ENCODE assay signal across 19 cellular contexts in the genomic region with DNA sequence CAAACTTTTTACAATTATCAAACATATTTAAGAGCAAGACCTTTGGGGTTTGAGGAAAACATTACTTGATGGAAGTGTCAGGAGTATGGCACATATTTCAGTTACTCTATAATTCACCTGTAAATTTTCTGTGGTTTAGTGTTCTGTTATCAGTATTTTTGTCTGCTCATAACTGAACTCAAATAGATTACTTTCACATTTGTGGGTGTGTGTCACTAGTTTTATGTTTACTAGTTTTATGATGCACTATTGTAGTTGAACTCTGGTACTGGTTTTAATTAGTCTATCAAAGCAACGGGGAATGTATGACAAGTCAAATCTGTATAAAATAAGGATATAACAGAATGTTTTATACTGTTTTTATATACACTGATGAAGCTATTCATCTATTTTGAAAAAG. TPM values are rescaled to one million over a fixed set of nuclear protein-coding genes. Genes with fewer than 3 reads are reported as not detected.
DNase-seq lines count a peak whose midpoint lies in the region; ATAC-seq and TF ChIP-seq lines count a peak whose summit lies in the region.
"Had no signal": no experiment of that assay in that cellular context is flagged by ENCODE, and none has a peak within 500 bp of the region (broad histone marks: within the 10 kb centered on the region; RNA-seq: fewer than 3 reads in every experiment).

No MANE protein-coding gene starts in this region.

- H3K27ac Mint-ChIP-seq in activated T-cell treated with anti-CD3 and anti-CD28 coated beads, Interleukin-2, amount 50 U/mL, for 72 hours, result no peak overlapping the region
- H3K27ac Mint-ChIP-seq: activated CD4-positive, alpha-beta T cell treated with anti-CD3 and anti-CD28 coated beads, Interleukin-2, amount 10 ng/mL, durations not matched to agents 7 days and 5 days; CD4-positive, CD25-positive, alpha-beta regulatory T cell; naive B cell; progenitor cell of endocrine pancreas had no signal

- H3K4me1 Mint-ChIP-seq in activated T-cell treated with anti-CD3 and anti-CD28 coated beads, Interleukin-2, amount 50 U/mL, for 72 hours (ENCODE audit: low read depth), result no peaks in the 10 kb centered on the region
- H3K4me1 Mint-ChIP-seq: CD4-positive, CD25-positive, alpha-beta regulatory T cell; naive B cell had no signal

- no peak overlapping the region for H3K4me3 Mint-ChIP-seq in activated T-cell treated with anti-CD3 and anti-CD28 coated beads, Interleukin-2, amount 50 U/mL, for 72 hours
- H3K4me3 Mint-ChIP-seq: activated CD4-positive, alpha-beta T cell treated with anti-CD3 and anti-CD28 coated beads, Interleukin-2, amount 10 ng/mL, durations not matched to agents 7 days and 5 days; CD4-positive, CD25-positive, alpha-beta regulatory T cell; naive B cell had no signal

- intact Hi-C loops in posterior cingulate gyrus (cut with DNase I), result no loop called here

- no peaks in the 10 kb centered on the region for H3K36me3 Mint-ChIP-seq in activated T-cell treated with anti-CD3 and anti-CD28 coated beads, Interleukin-2, amount 50 U/mL, for 72 hours (ENCODE audit: insufficient read depth in 2 of 2)
- H3K36me3 Mint-ChIP-seq: CD4-positive, CD25-positive, alpha-beta regulatory T cell; naive B cell had no signal

- DNase-seq in activated T-cell treated with anti-CD3 and anti-CD28 coated beads, Interleukin-2, amount 50 U/mL, for 72 hours, result no peak
- DNase-seq in activated T-cell treated with anti-CD3 and anti-CD28 coated beads, Interleukin-2, amount 50 U/mL, for 48 hours, result no peak
- no peak for DNase-seq in NCI-H774 (lab: John Stamatoyannopoulos, UW)
- DNase-seq in posterior cingulate gyrus, result no peak
- DNase-seq in erythroblast (lab: John Stamatoyannopoulos, UW), result no peak
- DNase-seq in NCI-H2196 treated with DMSO at 0.1 percent for 48 hours (lab: John Stamatoyannopoulos, UW; ENCODE audit: unreplicated experiment), result no peak
- DNase-seq: activated CD4-positive, alpha-beta T cell treated with anti-CD3 and anti-CD28 coated beads, Interleukin-2, amount 10 ng/mL, durations not matched to agents 7 days and 5 days; amygdala; DMS79 treated with DMSO at 0.1 percent for 48 hours; naive B cell; NCI-H187 treated with DMSO at 0.1 percent for 48 hours; NCI-H524 treated with DMSO at 0.1 percent for 48 hours; stimulated activated naive CD4-positive, alpha-beta T cell; upper lobe of left lung had no signal

- H3K27me3 Mint-ChIP-seq in activated T-cell treated with anti-CD3 and anti-CD28 coated beads, Interleukin-2, amount 50 U/mL, for 72 hours (ENCODE audit: low read depth), result peaks cover 20% of the 10 kb centered on the region
- H3K27me3 Mint-ChIP-seq: activated CD4-positive, alpha-beta T cell treated with anti-CD3 and anti-CD28 coated beads, Interleukin-2, amount 10 ng/mL, durations not matched to agents 7 days and 5 days; naive B cell; progenitor cell of endocrine pancreas had no signal

- no peak for TF ChIP-seq POLR2A in erythroblast (IDR thresholded peaks at IDR 0.05; ENCODE audit: low read length)

- peak; percentile 79 for ATAC-seq in activated T-cell treated with anti-CD3 and anti-CD28 coated beads, Interleukin-2, amount 50 U/mL, for 72 hours (replicated peaks in 1 of 2)
- ATAC-seq in HG02571 (IDR thresholded peaks at IDR 0.05; ENCODE audit: unreplicated experiment), result peak; percentile 47
- ATAC-seq in HG03442 (IDR thresholded peaks at IDR 0.05; ENCODE audit: unreplicated experiment), result peak; percentile 49
- ATAC-seq: PC-3 had no signal

- no peaks in the 10 kb centered on the region for H3K9me3 Mint-ChIP-seq in activated T-cell treated with anti-CD3 and anti-CD28 coated beads, Interleukin-2, amount 50 U/mL, for 72 hours
- H3K9me3 Mint-ChIP-seq: activated CD4-positive, alpha-beta T cell treated with anti-CD3 and anti-CD28 coated beads, Interleukin-2, amount 10 ng/mL, durations not matched to agents 7 days and 5 days; CD4-positive, CD25-positive, alpha-beta regulatory T cell had no signal

RNA-seq across cellular contexts. Expression of a gene that starts 27.2 kb away (rescaled TPM):
- total RNA-seq in activated T-cell treated with anti-CD3 and anti-CD28 coated beads, Interleukin-2, amount 50 U/mL, for 72 hours, result 10 to 100 TPM; 18.2 to 19.9 TPM

RNA-seq across cellular contexts. Expression of a gene that starts 33.9 kb away (rescaled TPM):
- 10 to 100 TPM; 65.9 to 67.3 TPM for total RNA-seq in activated T-cell treated with anti-CD3 and anti-CD28 coated beads, Interleukin-2, amount 50 U/mL, for 72 hours
